In the genomic region with DNA sequence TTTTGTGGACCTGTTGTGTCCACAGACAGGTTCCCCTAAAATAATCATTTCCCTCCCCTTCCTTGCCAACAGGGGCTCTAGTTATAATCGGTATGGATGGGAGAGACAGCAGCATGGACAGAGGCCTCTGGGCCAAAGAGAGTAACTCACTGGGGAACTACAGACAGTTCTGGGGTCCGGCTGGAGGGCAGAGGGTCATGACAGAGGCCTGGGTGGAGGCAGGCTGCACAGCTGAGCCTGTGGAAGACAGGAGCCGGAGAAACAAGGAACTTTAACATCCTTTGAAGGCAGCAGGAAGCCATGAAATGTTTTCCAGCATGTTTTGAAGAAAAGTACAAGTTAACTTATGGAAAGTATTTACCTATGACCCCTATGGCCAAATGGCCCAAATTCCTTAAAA, we compare ENCODE assay signal across 17 cellular contexts.
DNase-seq lines count a peak whose midpoint lies in the region; ATAC-seq and TF ChIP-seq lines count a peak whose summit lies in the region.
"Had no signal": no experiment of that assay in that cellular context is flagged by ENCODE, and none has a peak within 500 bp of the region (broad histone marks: within the 10 kb centered on the region; RNA-seq: fewer than 3 reads in every experiment).

No MANE protein-coding gene starts in this region.

- H3K36me3 ChIP-seq in RWPE2 (ENCODE audit: low read depth), result no peaks in the 10 kb centered on the region
- H3K36me3 ChIP-seq: BLaER1 had no signal

- H3K36me3 Mint-ChIP-seq in activated naive CD4-positive, alpha-beta T cell treated with anti-CD3 and anti-CD28 coated beads, Interleukin-2, amount 50 U/mL, for 24 hours, result no peaks in the 10 kb centered on the region
- no peaks in the 10 kb centered on the region for H3K36me3 Mint-ChIP-seq in activated naive CD4-positive, alpha-beta T cell treated with anti-CD3 and anti-CD28 coated beads, Interleukin-2, amount 10 ng/mL, durations not matched to agents 7 days and 5 days
- H3K36me3 Mint-ChIP-seq in neural crest cell (ENCODE audit: low read depth), result no peaks in the 10 kb centered on the region
- H3K36me3 Mint-ChIP-seq in stimulated activated naive B cell treated with anti-CD40 and anti-IgM and Interleukin-4, amounts not matched to agents 10 μg/mL and 1 μg/mL and 100 μg/mL, for 72 hours, result no peaks in the 10 kb centered on the region
- H3K36me3 Mint-ChIP-seq: IgD-negative memory B cell had no signal

- ATAC-seq in RWPE2 (ENCODE audit: low read depth) (no peak), GM21447 (IDR thresholded peaks at IDR 0.05; ENCODE audit: unreplicated experiment) (no peak), GM18907 (IDR thresholded peaks at IDR 0.05; ENCODE audit: unreplicated experiment) (no peak)
- ATAC-seq in stimulated activated naive B cell treated with anti-CD40 and anti-IgM and Interleukin-4, amounts not matched to agents 10 μg/mL and 1 μg/mL and 100 μg/mL, for 72 hours (replicated peaks), result no peak

- no peak overlapping the region for H3K4me3 ChIP-seq in RWPE2 (ENCODE audit: severe bottlenecking)
- H3K4me3 ChIP-seq: BLaER1 had no signal

- no peak for DNase-seq in activated naive CD4-positive, alpha-beta T cell treated with anti-CD3 and anti-CD28 coated beads, Interleukin-2, amount 10 ng/mL, durations not matched to agents 7 days and 5 days
- DNase-seq in RWPE2 (ENCODE audit: low spot score) (peak; percentile 23), neural crest cell (ENCODE audit: low read depth, low spot score) (no peak)
- no peak for DNase-seq in stimulated activated naive B cell treated with anti-CD40 and anti-IgM and Interleukin-4, amounts not matched to agents 10 μg/mL and 1 μg/mL and 100 μg/mL, for 72 hours
- DNase-seq: 8988T; AML-193; CD8-positive, alpha-beta memory T cell; DND-41; GDM1; GOT3; H9 had no signal

- no peaks in the 10 kb centered on the region for H3K9me3 Mint-ChIP-seq in activated naive CD4-positive, alpha-beta T cell treated with anti-CD3 and anti-CD28 coated beads, Interleukin-2, amount 50 U/mL, for 24 hours
- H3K9me3 Mint-ChIP-seq in activated naive CD4-positive, alpha-beta T cell treated with anti-CD3 and anti-CD28 coated beads, Interleukin-2, amount 10 ng/mL, durations not matched to agents 7 days and 5 days, result no peaks in the 10 kb centered on the region
- no peaks in the 10 kb centered on the region for H3K9me3 Mint-ChIP-seq in neural crest cell
- no peaks in the 10 kb centered on the region for H3K9me3 Mint-ChIP-seq in stimulated activated naive B cell treated with anti-CD40 and anti-IgM and Interleukin-4, amounts not matched to agents 10 μg/mL and 1 μg/mL and 100 μg/mL, for 72 hours
- H3K9me3 Mint-ChIP-seq: CD8-positive, alpha-beta memory T cell; H9; IgD-negative memory B cell had no signal

- no peaks in the 10 kb centered on the region for H3K27me3 Mint-ChIP-seq in activated naive CD4-positive, alpha-beta T cell treated with anti-CD3 and anti-CD28 coated beads, Interleukin-2, amount 50 U/mL, for 24 hours
- H3K27me3 Mint-ChIP-seq in activated naive CD4-positive, alpha-beta T cell treated with anti-CD3 and anti-CD28 coated beads, Interleukin-2, amount 10 ng/mL, durations not matched to agents 7 days and 5 days, result peaks cover 22% of the 10 kb centered on the region
- no peaks in the 10 kb centered on the region for H3K27me3 Mint-ChIP-seq in neural crest cell (ENCODE audit: low read depth)
- no peaks in the 10 kb centered on the region for H3K27me3 Mint-ChIP-seq in stimulated activated naive B cell treated with anti-CD40 and anti-IgM and Interleukin-4, amounts not matched to agents 10 μg/mL and 1 μg/mL and 100 μg/mL, for 72 hours
- H3K27me3 Mint-ChIP-seq: IgD-negative memory B cell had no signal

- peak overlapping the region; percentile 59 for H3K27ac Mint-ChIP-seq in activated naive CD4-positive, alpha-beta T cell treated with anti-CD3 and anti-CD28 coated beads, Interleukin-2, amount 50 U/mL, for 24 hours
- H3K27ac Mint-ChIP-seq in activated naive CD4-positive, alpha-beta T cell treated with anti-CD3 and anti-CD28 coated beads, Interleukin-2, amount 10 ng/mL, durations not matched to agents 7 days and 5 days, result no peak overlapping the region
- no peak overlapping the region for H3K27ac Mint-ChIP-seq in neural crest cell (ENCODE audit: unreplicated experiment)
- peak overlapping the region; percentile 62 for H3K27ac Mint-ChIP-seq in stimulated activated naive B cell treated with anti-CD40 and anti-IgM and Interleukin-4, amounts not matched to agents 10 μg/mL and 1 μg/mL and 100 μg/mL, for 72 hours
- H3K27ac Mint-ChIP-seq: CD8-positive, alpha-beta memory T cell had no signal

- CTCF ChIA-PET in activated naive CD4-positive, alpha-beta T cell treated with anti-CD3 and anti-CD28 coated beads, Interleukin-2, amount 10 ng/mL, durations not matched to agents 7 days and 5 days (lab: Charles Lee), result no interaction called here

- peaks cover 16% of the 10 kb centered on the region for H3K4me1 Mint-ChIP-seq in activated naive CD4-positive, alpha-beta T cell treated with anti-CD3 and anti-CD28 coated beads, Interleukin-2, amount 50 U/mL, for 24 hours
- H3K4me1 Mint-ChIP-seq in activated naive CD4-positive, alpha-beta T cell treated with anti-CD3 and anti-CD28 coated beads, Interleukin-2, amount 10 ng/mL, durations not matched to agents 7 days and 5 days, result peaks cover 23% of the 10 kb centered on the region
- H3K4me1 Mint-ChIP-seq in neural crest cell, result peaks cover 21% of the 10 kb centered on the region
- peaks cover 12 to 16% of the 10 kb centered on the region in 2 donors for H3K4me1 Mint-ChIP-seq in stimulated activated naive B cell treated with anti-CD40 and anti-IgM and Interleukin-4, amounts not matched to agents 10 μg/mL and 1 μg/mL and 100 μg/mL, for 72 hours

- no peaks in the 10 kb centered on the region for H3K27me3 ChIP-seq in RWPE2 (ENCODE audit: insufficient read depth, poor library complexity, severe bottlenecking)
- H3K27me3 ChIP-seq: BLaER1 had no signal

- H3K27ac ChIP-seq in RWPE2 (ENCODE audit: poor library complexity, severe bottlenecking), result no peak overlapping the region
- H3K27ac ChIP-seq: BLaER1 had no signal

- no peak overlapping the region for H3K4me3 Mint-ChIP-seq in activated naive CD4-positive, alpha-beta T cell treated with anti-CD3 and anti-CD28 coated beads, Interleukin-2, amount 50 U/mL, for 24 hours
- H3K4me3 Mint-ChIP-seq in activated naive CD4-positive, alpha-beta T cell treated with anti-CD3 and anti-CD28 coated beads, Interleukin-2, amount 10 ng/mL, durations not matched to agents 7 days and 5 days, result no peak overlapping the region
- H3K4me3 Mint-ChIP-seq in neural crest cell, result peak overlapping the region; percentile 19
- H3K4me3 Mint-ChIP-seq in stimulated activated naive B cell treated with anti-CD40 and anti-IgM and Interleukin-4, amounts not matched to agents 10 μg/mL and 1 μg/mL and 100 μg/mL, for 72 hours, result no peak overlapping the region
- H3K4me3 Mint-ChIP-seq: H9, IgD-negative memory B cell had no signal

- no peaks in the 10 kb centered on the region for H3K4me1 ChIP-seq in RWPE2 (ENCODE audit: insufficient read depth, poor library complexity, severe bottlenecking)

- TF ChIP-seq CTCF in RWPE2 (IDR thresholded peaks at IDR 0.05; ENCODE audit: poor library complexity, severe bottlenecking), result no peak
- no peak for TF ChIP-seq CTCF in neural crest cell (conservative IDR thresholded peaks at IDR 0.05)

- no peaks in the 10 kb centered on the region for H3K9me3 ChIP-seq in RWPE2 (ENCODE audit: severe bottlenecking)
- H3K9me3 ChIP-seq: BLaER1, Caco-2 had no signal

Comparison
In these comparisons a context has a peak if more than half of its experiments do, and no peak if none do; other contexts are left out.
1. H3K27ac Mint-ChIP-seq: peak in activated naive CD4-positive, alpha-beta T cell treated with anti-CD3 and anti-CD28 coated beads, Interleukin-2, amount 50 U/mL, for 24 hours (single experiment) and stimulated activated naive B cell treated with anti-CD40 and anti-IgM and Interleukin-4, amounts not matched to agents 10 μg/mL and 1 μg/mL and 100 μg/mL, for 72 hours (single experiment); none in activated naive CD4-positive, alpha-beta T cell treated with anti-CD3 and anti-CD28 coated beads, Interleukin-2, amount 10 ng/mL, durations not matched to agents 7 days and 5 days (single experiment) and neural crest cell (single experiment).